Comparison of ENCODE assay signal across 9 cellular contexts in the genomic region with DNA sequence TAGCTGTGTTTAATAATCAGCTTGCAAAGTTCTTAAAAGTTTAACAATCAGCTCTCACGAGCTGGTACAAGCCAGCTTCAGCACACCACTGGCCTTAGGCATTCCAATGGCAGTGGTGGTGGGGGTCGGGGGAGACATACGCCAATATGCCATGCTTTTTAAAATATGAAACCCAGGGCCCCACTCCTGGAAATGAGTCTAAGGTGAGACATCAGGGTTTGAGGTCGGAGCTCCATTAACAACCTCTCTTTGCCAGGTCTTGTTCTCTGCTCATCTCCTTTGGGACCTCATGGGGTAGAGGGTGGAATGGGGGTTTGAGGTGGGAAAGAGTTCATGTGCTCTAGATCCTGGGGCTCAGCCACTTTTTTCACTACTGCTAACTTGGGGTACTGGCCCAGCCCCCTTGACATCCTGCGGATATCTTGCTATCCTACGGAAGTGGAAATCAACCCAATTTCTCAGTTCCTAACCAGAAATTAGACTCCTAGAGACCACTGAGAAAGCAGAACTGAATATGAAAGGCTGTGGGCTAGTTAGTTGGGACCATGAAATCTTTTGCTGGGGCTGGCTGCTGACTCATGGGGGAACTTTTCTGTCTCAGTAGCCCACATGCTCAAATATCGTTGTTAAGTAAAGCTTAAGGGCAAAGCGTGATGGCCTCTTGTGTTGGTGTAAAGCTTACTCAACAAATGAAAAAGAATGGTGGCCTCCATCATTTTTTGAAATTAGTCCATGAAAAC.
DNase-seq lines count a peak whose midpoint lies in the region; ATAC-seq and TF ChIP-seq lines count a peak whose summit lies in the region.
"Had no signal": no experiment of that assay in that cellular context is flagged by ENCODE, and none has a peak within 500 bp of the region (broad histone marks: within the 10 kb centered on the region; RNA-seq: fewer than 3 reads in every experiment).

No MANE protein-coding gene starts in this region.

- H3K36me3 ChIP-seq in MM.1S (replicated peaks; ENCODE audit: insufficient read depth, low read length) = no peaks in the 10 kb centered on the region
- H3K36me3 ChIP-seq: right lobe of liver had no signal

- no peaks in the 10 kb centered on the region for H3K79me2 ChIP-seq in MM.1S (ENCODE audit: low read length)

- H3K4me2 ChIP-seq in MM.1S (ENCODE audit: low read depth, low read length) = peak overlapping the region; percentile 53; the same call in 1 of the 2 replicates

- peak; percentile 61 for DNase-seq in GM13977 (ENCODE audit: low spot score)
- peak; percentile 85 for DNase-seq in MM.1S
- peak; percentile 27 for DNase-seq in germinal center (ENCODE audit: low spot score)
- DNase-seq in lower leg skin (ENCODE audit: low spot score in 2 of 2) = no peak
- no peak for DNase-seq in activated gamma-delta T cell (lab: John Stamatoyannopoulos, UW)
- no peak for DNase-seq in NCI-H2107 (lab: John Stamatoyannopoulos, UW)
- DNase-seq in cerebellum (ENCODE audit: low spot score) = no peak
- DNase-seq: right lobe of liver had no signal

- no peaks in the 10 kb centered on the region for H4K20me1 ChIP-seq in MM.1S (ENCODE audit: insufficient read depth, low read length)

- H3K27me3 ChIP-seq in MM.1S (replicated peaks; ENCODE audit: insufficient read depth, low read length) = no peaks in the 10 kb centered on the region
- H3K27me3 ChIP-seq: right lobe of liver had no signal

- H3K4me3 ChIP-seq in MM.1S (ENCODE audit: low read length) (no peak overlapping the region), lower leg skin (ENCODE audit: low read depth, poor library complexity, severe bottlenecking) (no peak overlapping the region)
- H3K4me3 ChIP-seq: right lobe of liver had no signal

- WGBS in lower leg skin, 2 donors = 73 to 85% methylated on average over 8 of the region's 8 CpGs

- H3K9me3 ChIP-seq in MM.1S (replicated peaks; ENCODE audit: insufficient read depth, low read length) = no peaks in the 10 kb centered on the region
- H3K9me3 ChIP-seq: right lobe of liver had no signal

- H2AFZ ChIP-seq in MM.1S (ENCODE audit: low read length) = no peak overlapping the region

- no peaks in the 10 kb centered on the region for H3K9me2 ChIP-seq in MM.1S (replicated peaks; ENCODE audit: insufficient read depth, low read length)

- intact Hi-C loops in lower leg skin (cut with DNase I; ENCODE audit: low total_unique reads) = no loop called here

- peak overlapping the region; percentile 63; the same call in 1 of the 2 replicates for H3K27ac ChIP-seq in MM.1S (ENCODE audit: low read length)
- H3K27ac ChIP-seq: right lobe of liver had no signal

- ATAC-seq in GM21619 (IDR thresholded peaks at IDR 0.05; ENCODE audit: unreplicated experiment) = peak; percentile 87

- no peak overlapping the region for H3K9ac ChIP-seq in MM.1S (ENCODE audit: low read length)

- in situ Hi-C loops in GM13977 (cut with MboI; ENCODE audit: low pct_unique_long_range_greater_than_20kb, low sequenced_read_pairs, unreplicated experiment) = no loop called here

- TF ChIP-seq CTCF in GM13977 (IDR thresholded peaks at IDR 0.05; ENCODE audit: extremely low read depth, insufficient read depth, missing control alignments) (no peak), MM.1S (IDR thresholded peaks at IDR 0.05; ENCODE audit: low read length) (no peak), lower leg skin (IDR thresholded peaks at IDR 0.05) (no peak)

- H3K4me1 ChIP-seq in MM.1S (ENCODE audit: low read length) = peaks cover 52% of the 10 kb centered on the region

- peaks cover 19% of the 10 kb centered on the region for H3F3A ChIP-seq in MM.1S (ENCODE audit: insufficient read depth, low read length)

- no peak for TF ChIP-seq POLR2A in lower leg skin (IDR thresholded peaks at IDR 0.05)

Comparison
In these comparisons a context has a peak if more than half of its experiments do, and no peak if none do; other contexts are left out.
1. DNase-seq: peak in GM13977 (single experiment), MM.1S (single experiment) and germinal center (single experiment); none in lower leg skin (0 of 2), activated gamma-delta T cell (single experiment), NCI-H2107 (single experiment) and cerebellum (single experiment).